ENCODE assay signal across 11 cellular contexts in the genomic region with DNA sequence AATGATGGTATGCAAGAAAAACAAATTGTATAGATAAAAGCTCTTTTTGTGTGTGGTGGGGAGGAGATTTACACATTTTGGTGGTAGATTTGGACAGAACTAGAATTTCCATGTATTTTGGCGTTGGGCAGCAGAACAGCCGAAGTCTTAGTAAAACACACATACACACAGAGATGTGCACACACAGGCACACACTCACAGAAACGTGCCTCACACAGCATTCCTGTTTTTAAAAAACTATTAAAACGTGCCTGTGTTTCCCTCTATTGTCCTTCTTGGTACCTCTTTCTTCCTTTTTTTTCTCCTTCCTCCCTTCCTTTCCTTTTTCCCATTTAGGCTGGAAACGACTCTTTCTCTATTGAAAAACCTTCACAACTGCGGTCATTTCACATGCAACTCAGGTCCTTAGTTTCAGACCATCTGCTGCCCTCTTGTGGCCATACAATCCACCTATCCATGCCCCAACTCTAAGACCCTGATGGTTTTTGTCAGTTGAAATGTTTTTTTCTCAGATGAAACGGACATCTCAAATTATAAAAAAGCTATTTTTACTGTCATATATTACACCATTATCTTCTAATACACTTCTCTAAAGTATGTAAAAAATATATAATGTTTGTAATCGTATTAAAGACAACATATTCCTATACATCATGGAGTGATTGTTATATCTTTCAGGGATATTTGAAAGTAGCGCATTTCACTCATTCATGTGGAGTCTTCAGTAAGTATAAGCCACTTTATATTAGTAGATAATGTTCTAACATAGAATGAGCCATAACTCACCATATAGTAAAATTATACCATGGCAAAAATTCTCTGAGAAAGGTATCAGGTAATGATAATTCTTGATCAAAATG.
DNase-seq lines count a peak whose midpoint lies in the region; ATAC-seq and TF ChIP-seq lines count a peak whose summit lies in the region.
"Had no signal": no experiment of that assay in that cellular context is flagged by ENCODE, and none has a peak within 500 bp of the region (broad histone marks: within the 10 kb centered on the region; RNA-seq: fewer than 3 reads in every experiment).

No MANE protein-coding gene starts in this region.

- H3K4me1 Mint-ChIP-seq in naive thymus-derived CD8-positive, alpha-beta T cell = no peaks in the 10 kb centered on the region
- H3K4me1 Mint-ChIP-seq: stimulated activated naive CD8-positive, alpha-beta T cell treated with anti-CD3 and anti-CD28 coated beads, Interleukin-15, amount 100 ng/mL, for 72 hours had no signal

- H3K4me3 ChIP-seq in left lung (no peak overlapping the region), upper lobe of left lung (no peak overlapping the region)
- H3K4me3 ChIP-seq: BLaER1 treated with 17β-estradiol and CSF1 and Interleukin-3, amounts not matched to agents 10 nM and 100 nM had no signal

- H3K36me3 ChIP-seq in left lung (no peaks in the 10 kb centered on the region), upper lobe of left lung (no peaks in the 10 kb centered on the region)
- H3K36me3 ChIP-seq: BLaER1 treated with 17β-estradiol and CSF1 and Interleukin-3, amounts not matched to agents 10 nM and 100 nM had no signal

- TF ChIP-seq CTCF in left lung (IDR thresholded peaks at IDR 0.05) = peak; percentile 53
- peak; percentile 25 to 54 (median 44) for TF ChIP-seq CTCF in upper lobe of left lung (IDR thresholded peaks at IDR 0.05)

- intact Hi-C loops in left lung (cut with DNase I) = no loop called here

- POLR2A ChIA-PET in naive thymus-derived CD8-positive, alpha-beta T cell (lab: Charles Lee) = no interaction called here

- no peaks in the 10 kb centered on the region for H3K4me1 ChIP-seq in left lung
- H3K4me1 ChIP-seq in upper lobe of left lung = no peaks in the 10 kb centered on the region
- H3K4me1 ChIP-seq: BLaER1 treated with 17β-estradiol and CSF1 and Interleukin-3, amounts not matched to agents 10 nM and 100 nM had no signal

- 25 to 26% methylated on average over 9 of the region's 9 CpGs for WGBS in upper lobe of left lung, 2 donors

- H3K9me3 Mint-ChIP-seq in naive thymus-derived CD8-positive, alpha-beta T cell = peaks cover 2 to 39% (median 10%) of the 10 kb centered on the region in 9 donors

- peak; percentile 87 for ATAC-seq in left lung
- peak in 1 of 2 donors; percentile 83 for ATAC-seq in upper lobe of left lung (ENCODE audit: low FRiP score in 2 of 2)
- ATAC-seq in naive thymus-derived CD8-positive, alpha-beta T cell = no peak
- ATAC-seq: activated naive CD4-positive, alpha-beta T cell treated with anti-CD3 and anti-CD28 coated beads, Interleukin-2, amount 50 U/mL, for 72 hours; stimulated activated naive CD8-positive, alpha-beta T cell treated with anti-CD3 and anti-CD28 coated beads, Interleukin-15, amount 100 ng/mL, for 72 hours had no signal

- no peaks in the 10 kb centered on the region for H3K9me3 ChIP-seq in left lung
- H3K9me3 ChIP-seq in upper lobe of left lung = no peaks in the 10 kb centered on the region
- H3K9me3 ChIP-seq: BLaER1 treated with 17β-estradiol and CSF1 and Interleukin-3, amounts not matched to agents 10 nM and 100 nM had no signal

- H3K27me3 ChIP-seq in left lung = no peaks in the 10 kb centered on the region
- no peaks in the 10 kb centered on the region for H3K27me3 ChIP-seq in upper lobe of left lung
- H3K27me3 ChIP-seq: BLaER1 treated with 17β-estradiol and CSF1 and Interleukin-3, amounts not matched to agents 10 nM and 100 nM had no signal

- no peak overlapping the region for H3K27ac ChIP-seq in left lung
- no peak overlapping the region for H3K27ac ChIP-seq in upper lobe of left lung
- H3K27ac ChIP-seq: BLaER1 treated with 17β-estradiol and CSF1 and Interleukin-3, amounts not matched to agents 10 nM and 100 nM had no signal

- no peaks in the 10 kb centered on the region for H3K36me3 Mint-ChIP-seq in naive thymus-derived CD8-positive, alpha-beta T cell
- H3K36me3 Mint-ChIP-seq: activated naive CD4-positive, alpha-beta T cell treated with anti-CD3 and anti-CD28 coated beads, Interleukin-2, amount 50 U/mL, for 72 hours had no signal

- no peak for TF ChIP-seq POLR2A in upper lobe of left lung (IDR thresholded peaks at IDR 0.05)

- DNase-seq in NCI-H1436 (lab: John Stamatoyannopoulos, UW) (peak; percentile 43), NCI-H1436 treated with DMSO at 0.1 percent for 48 hours (lab: John Stamatoyannopoulos, UW) (no peak), HPDE6-E6E7 (ENCODE audit: extremely low spot score) (peak; percentile 5), NCI-H82 treated with DMSO at 0.1 percent for 48 hours (lab: John Stamatoyannopoulos, UW; ENCODE audit: unreplicated experiment) (peak; percentile 23), cerebellar cortex (ENCODE audit: low spot score) (peak; percentile 91), left lung (peak in 1 of 2 donors; percentile 34), upper lobe of left lung (peak in 1 of 2 donors; percentile 35)
- no peak for DNase-seq in naive thymus-derived CD8-positive, alpha-beta T cell

- no peak overlapping the region for H3K27ac Mint-ChIP-seq in naive thymus-derived CD8-positive, alpha-beta T cell
- H3K27ac Mint-ChIP-seq: activated naive CD4-positive, alpha-beta T cell treated with anti-CD3 and anti-CD28 coated beads, Interleukin-2, amount 50 U/mL, for 72 hours; stimulated activated naive CD8-positive, alpha-beta T cell treated with anti-CD3 and anti-CD28 coated beads, Interleukin-15, amount 100 ng/mL, for 72 hours had no signal

- peaks cover 0 to 1% (median 0%) of the 10 kb centered on the region in 5 donors for H3K27me3 Mint-ChIP-seq in naive thymus-derived CD8-positive, alpha-beta T cell
- H3K27me3 Mint-ChIP-seq: stimulated activated naive CD8-positive, alpha-beta T cell treated with anti-CD3 and anti-CD28 coated beads, Interleukin-15, amount 100 ng/mL, for 72 hours had no signal

- no peak for TF ChIP-seq EP300 in upper lobe of left lung (IDR thresholded peaks at IDR 0.05)

- H3K4me3 Mint-ChIP-seq in naive thymus-derived CD8-positive, alpha-beta T cell = no peak overlapping the region
- H3K4me3 Mint-ChIP-seq: stimulated activated naive CD8-positive, alpha-beta T cell treated with anti-CD3 and anti-CD28 coated beads, Interleukin-15, amount 100 ng/mL, for 72 hours had no signal

Comparison
In these comparisons a context has a peak if more than half of its experiments do, and no peak if none do; other contexts are left out.
1. DNase-seq: peak in NCI-H1436 (single experiment), HPDE6-E6E7 (single experiment), NCI-H82 treated with DMSO at 0.1 percent for 48 hours (single experiment) and cerebellar cortex (single experiment); none in NCI-H1436 treated with DMSO at 0.1 percent for 48 hours (single experiment) and naive thymus-derived CD8-positive, alpha-beta T cell (0 of 10).